ENCODE assay signal across 26 cellular contexts in genomic region chr3:151940481-151940880, GRCh38.
"Had no signal": no experiment of that assay in that cellular context is flagged by ENCODE, and none has a peak within 500 bp of the region (broad histone marks: within the 10 kb centered on the region; RNA-seq: fewer than 3 reads in every experiment).

No MANE protein-coding gene starts in this region.

- H3K4me1 ChIP-seq: neural progenitor cell, parathyroid adenoma, psoas muscle, right lobe of liver, sigmoid colon, testis, tibial artery, transverse colon, upper lobe of right lung, uterus had no signal

- H2AFZ ChIP-seq: neural progenitor cell, parathyroid adenoma had no signal

- H3K36me3 ChIP-seq: neural progenitor cell, ovary, right lobe of liver, sigmoid colon, suprapubic skin, tibial artery, transverse colon, upper lobe of right lung, uterus had no signal

- H3K9me3 ChIP-seq: ovary, psoas muscle, right lobe of liver, sigmoid colon, suprapubic skin, testis, tibial artery, transverse colon, upper lobe of right lung, uterus had no signal

- H3K27me3 ChIP-seq: neural progenitor cell, ovary, right lobe of liver, sigmoid colon, suprapubic skin, testis, tibial artery, transverse colon, upper lobe of right lung, uterus had no signal

- H3K79me2 ChIP-seq: parathyroid adenoma had no signal

- H3K4me2 ChIP-seq: neural progenitor cell had no signal

- ATAC-seq: natural killer cell; psoas muscle; right cardiac atrium; right lobe of liver; stimulated activated memory B cell treated with anti-CD40 and anti-IgM and Interleukin-4, amounts not matched to agents 10 μg/mL and 1 μg/mL and 100 μg/mL, for 72 hours; stimulated activated naive CD8-positive, alpha-beta T cell treated with anti-CD3 and anti-CD28 coated beads, Interleukin-15, amount 100 ng/mL, for 72 hours; stimulated activated naive CD8-positive, alpha-beta T cell treated with anti-CD3 and anti-CD28 coated beads, Interleukin-15, Interleukin-2, amounts not matched to agents 100 U/mL and 50 U/mL, for 24 hours; upper lobe of right lung had no signal

- H3K9ac ChIP-seq: neural progenitor cell, parathyroid adenoma had no signal

- H3K4me3 ChIP-seq: neural progenitor cell, ovary, psoas muscle, right lobe of liver, sigmoid colon, suprapubic skin, testis, tibial artery, transverse colon, upper lobe of right lung, uterus had no signal

- H3K27ac ChIP-seq: neural progenitor cell, ovary, parathyroid adenoma, psoas muscle, right lobe of liver, sigmoid colon, suprapubic skin, testis, tibial artery, transverse colon, upper lobe of right lung, uterus had no signal

- FAIRE-seq: small intestine had no signal

- DNase-seq: natural killer cell; occipital lobe; ovary; posterior cingulate gyrus; psoas muscle; right cardiac atrium; right lobe of liver; sigmoid colon; small intestine; stimulated activated CD4-positive, alpha-beta T cell treated with anti-CD3 and anti-CD28 coated beads, Interleukin-15, amount 100 ng/mL, for 24 hours; stimulated activated CD4-positive, alpha-beta T cell treated with anti-CD3 and anti-CD28 coated beads, Interleukin-4, amount 100 ng/mL, for 1 hour; stimulated activated CD4-positive, alpha-beta T cell treated with anti-CD3 and anti-CD28 coated beads, Interleukin-4, amount 100 ng/mL, for 4 hours; stimulated activated CD8-positive, alpha-beta memory T cell treated with anti-CD3 and anti-CD28 coated beads, Interleukin-4, amount 100 ng/mL, for 48 hours; stimulated activated naive CD4-positive, alpha-beta T cell; stimulated activated naive CD8-positive, alpha-beta T cell treated with anti-CD3 and anti-CD28 coated beads, Interleukin-15, amount 100 ng/mL, for 72 hours; stimulated activated naive CD8-positive, alpha-beta T cell treated with anti-CD3 and anti-CD28 coated beads, Interleukin-15, Interleukin-2, amounts not matched to agents 100 U/mL and 50 U/mL, for 24 hours; substantia nigra; testis; tibial artery; transverse colon; upper lobe of right lung; uterus had no signal
